In the genomic region with DNA sequence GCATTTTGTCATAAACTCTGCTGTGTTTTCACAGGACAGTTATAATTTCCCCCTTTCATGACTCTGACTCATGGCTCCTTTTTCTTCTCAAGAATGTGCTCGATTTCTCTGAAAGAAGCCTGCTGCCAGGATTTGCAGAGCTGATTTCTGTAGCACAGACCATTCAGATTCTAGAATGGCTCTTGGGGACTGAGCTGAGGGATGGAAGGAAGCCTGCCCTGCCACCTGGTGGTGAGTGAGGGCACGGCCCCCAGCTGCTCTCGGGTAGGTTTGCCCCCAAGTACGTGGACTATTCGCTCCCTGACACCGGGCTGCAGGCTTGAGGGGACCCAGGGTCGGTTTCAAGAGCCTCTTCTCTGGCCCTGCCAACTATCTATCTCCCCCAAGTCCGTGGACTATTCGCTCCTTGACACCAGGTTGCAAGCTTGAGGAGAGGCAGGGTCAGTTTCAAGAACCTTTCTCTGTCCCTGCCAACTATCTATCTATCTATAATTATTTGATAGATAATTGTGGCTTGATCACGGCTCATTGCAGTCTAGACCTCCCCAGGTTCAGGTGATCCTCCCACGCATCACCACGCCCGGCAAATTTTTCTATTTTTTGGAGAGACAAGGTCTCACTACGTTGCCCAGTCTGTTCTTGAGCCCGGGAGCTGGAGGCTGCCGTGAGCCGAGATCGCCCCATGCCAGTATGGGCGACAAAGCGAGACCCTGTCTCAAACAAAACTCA, we compare ENCODE assay signal across 8 cellular contexts. TPM values are rescaled to one million over a fixed set of nuclear protein-coding genes. Genes with fewer than 3 reads are reported as not detected.
A peak's percentile ranks its signal among the peaks of the same experiment; 100 is the strongest.
DNase-seq lines count a peak whose midpoint lies in the region; ATAC-seq, FAIRE-seq and TF ChIP-seq lines count a peak whose summit lies in the region.

No MANE protein-coding gene starts in this region.

- no peaks in the 10 kb centered on the region for H3K9me3 Mint-ChIP-seq in MCF 10A (ENCODE audit: unreplicated experiment)

- FAIRE-seq in keratinocyte (lab: Jason Lieb, UNC): peak; percentile 20

- H4K20me1 ChIP-seq in keratinocyte (ENCODE audit: control insufficient read depth, extremely low read depth, insufficient read depth, low read length): no peaks in the 10 kb centered on the region

- DNase-seq in AG09309 (ENCODE audit: low read depth) (peak; percentile 72), NCI-H2196 treated with DMSO at 0.1 percent for 48 hours (lab: John Stamatoyannopoulos, UW; ENCODE audit: unreplicated experiment) (peak; percentile 13), MCF 10A (ENCODE audit: unreplicated experiment) (peak; percentile 68), keratinocyte (ENCODE audit: low read depth, low spot score) (no peak)
- DNase-seq in stimulated activated CD4-positive, alpha-beta T cell treated with anti-CD3 and anti-CD28 coated beads, Interleukin-1b, Interleukin-23, amount 100 ng/mL, for 24 hours (ENCODE audit: low read depth in 4 of 4, low spot score in 1 of 4): peak; percentile 39 to 64 (median 50)

- H2AFZ ChIP-seq in keratinocyte (ENCODE audit: control insufficient read depth, low read length): no peak overlapping the region

- intact Hi-C loops in MCF 10A (cut with micrococcal nuclease): loop anchor here (1.0 to 5.0 kb wide), 3 partner anchors 36 to 125 kb away; no protein-coding TSS in a partner anchor

- H3K36me3 Mint-ChIP-seq in MCF 10A (ENCODE audit: insufficient read depth, unreplicated experiment): peaks cover 12% of the 10 kb centered on the region

- H3K4me1 ChIP-seq in keratinocyte (ENCODE audit: control insufficient read depth, extremely low read depth, insufficient read depth, low read length): peaks cover 16% of the 10 kb centered on the region

- dilution Hi-C loops in keratinocyte (cut with MboI; ENCODE audit: extremely low pct_ligation_motif_present, low sequenced_read_pairs): no loop called here

- H3K36me3 ChIP-seq in keratinocyte (ENCODE audit: control insufficient read depth in 2 of 2, extremely low read depth in 1 of 2, insufficient read depth in 2 of 2, low read length in 2 of 2): no peaks in the 10 kb centered on the region

- H3K4me3 Mint-ChIP-seq in MCF 10A (ENCODE audit: unreplicated experiment): no peak overlapping the region

- H3K27ac Mint-ChIP-seq in MCF 10A (ENCODE audit: low read depth, unreplicated experiment): no peak overlapping the region

- peaks cover 27% of the 10 kb centered on the region for H3K4me1 Mint-ChIP-seq in MCF 10A (ENCODE audit: insufficient read depth, unreplicated experiment)

- H3K9ac ChIP-seq in keratinocyte (ENCODE audit: control insufficient read depth, extremely low read depth, insufficient read depth, low read length): no peak overlapping the region

- BruUV-seq in MCF 10A (replicated peaks; lab: Mats Ljungman, UMichigan): no TSS peak

- CTCF ChIA-PET in MCF 10A (lab: Yijun Ruan, JAX): interaction anchor here (0.6 to 3.9 kb wide), 57 partner anchors 8 to 1609 kb away, joined by 3 to 36 read pairs (median 4); partner anchors contain the start of genes CCT7, FBXO41, NOTO and PRADC1

- H3K79me2 ChIP-seq in keratinocyte (ENCODE audit: control insufficient read depth, insufficient read depth, low read length): peaks cover 27% of the 10 kb centered on the region

- POLR2A ChIA-PET in MCF 10A (lab: Yijun Ruan, JAX): interaction anchor here (0.9 to 2.5 kb wide), 6 partner anchors 10 to 35 kb away, joined by 3 to 11 read pairs (median 4); partner anchors contain the start of genes CCT7 and PRADC1

- H3K4me2 ChIP-seq in keratinocyte (ENCODE audit: control insufficient read depth, extremely low read depth, insufficient read depth, low read depth, low read length): no peak overlapping the region

- H3K9me1 ChIP-seq in keratinocyte (ENCODE audit: control insufficient read depth, extremely low read depth, insufficient read depth, low read length): peaks cover 2% of the 10 kb centered on the region

- H3K27me3 Mint-ChIP-seq in MCF 10A (ENCODE audit: insufficient read depth, unreplicated experiment): no peaks in the 10 kb centered on the region

- H3K9me3 ChIP-seq in keratinocyte (ENCODE audit: control insufficient read depth, low read depth, low read length): no peaks in the 10 kb centered on the region

- no peaks in the 10 kb centered on the region for H3K27me3 ChIP-seq in keratinocyte (ENCODE audit: control insufficient read depth, extremely low read depth, insufficient read depth, low read length)

- TF ChIP-seq CTCF in AG09309 (IDR thresholded peaks at IDR 0.05; ENCODE audit: control insufficient read depth, insufficient read depth, low read depth, low read length, missing control alignments) (peak; percentile 99), VCaP (conservative IDR thresholded peaks at IDR 0.05) (peak; percentile 96), MCF 10A (IDR thresholded peaks at IDR 0.05; ENCODE audit: unreplicated experiment) (peak; percentile 84), keratinocyte (optimal IDR thresholded peaks at IDR 0.05 in 1 of 3, IDR thresholded peaks at IDR 0.05 in 1 of 3, conservative IDR thresholded peaks at IDR 0.05 in 1 of 3; ENCODE audit: extremely low read depth in 1 of 3, insufficient read depth in 2 of 3, low read length in 3 of 3) (peak; percentile 92 to 98 (median 97))

- ATAC-seq in GM18870 (IDR thresholded peaks at IDR 0.05; ENCODE audit: unreplicated experiment): peak; percentile 69
- peak; percentile 64 for ATAC-seq in HG03103 (IDR thresholded peaks at IDR 0.05; ENCODE audit: low read depth, unreplicated experiment)

- H3K4me3 ChIP-seq in AG09309 (ENCODE audit: control insufficient read depth, low read depth, low read length) (no peak overlapping the region), keratinocyte (ENCODE audit: control insufficient read depth in 2 of 3, extremely low read depth in 1 of 3, insufficient read depth in 2 of 3, low read depth in 1 of 3, low read length in 3 of 3) (no peak overlapping the region)

- H3K27ac ChIP-seq in VCaP (no peak overlapping the region), keratinocyte (ENCODE audit: control insufficient read depth, insufficient read depth, low read length) (no peak overlapping the region)

RNA-seq across cellular contexts. Expression of gene SMYD5, which starts 1.4 kb away (rescaled TPM):
- 26.5 and 34.4 TPM in 2 replicates for total RNA-seq in MCF 10A (2022)
- 18.6 to 24.2 TPM (median 19.8 TPM) in 3 replicates for polyA plus RNA-seq in keratinocyte
- polyA plus RNA-seq in keratinocyte (2011; ENCODE audit: low read depth): 4.0 TPM
- 17.1 and 17.4 TPM in 2 replicates for polyA plus RNA-seq in keratinocyte (2011; cell fraction: cytosol; rRNA removed)
- polyA plus RNA-seq in keratinocyte (2011; cell fraction: nucleus; rRNA removed): 34.6 and 40.0 TPM in 2 replicates
- polyA plus RNA-seq in keratinocyte (2012; ENCODE audit: low replicate concordance): 17.6 and 25.3 TPM in 2 replicates
- 14.3 to 52.1 TPM (median 34.3 TPM) in 3 replicates for polyA minus RNA-seq in keratinocyte
- polyA minus RNA-seq in keratinocyte (2011; cell fraction: cytosol; rRNA and poly(A)+ RNA removed): 13.4 TPM
- polyA minus RNA-seq in keratinocyte (2011; cell fraction: nucleus; rRNA and poly(A)+ RNA removed): 11.4 and 16.9 TPM in 2 replicates

RNA-seq across cellular contexts. Expression of gene NOTO, which starts 10.2 kb away (rescaled TPM):
- not detected in 2 replicates for total RNA-seq in MCF 10A (2022)
- not detected in 3 replicates for polyA plus RNA-seq in keratinocyte
- polyA plus RNA-seq in keratinocyte (2011; ENCODE audit: low read depth): not detected
- not detected in 2 replicates for polyA plus RNA-seq in keratinocyte (2011; cell fraction: cytosol; rRNA removed)
- polyA plus RNA-seq in keratinocyte (2011; cell fraction: nucleus; rRNA removed): not detected in 2 replicates
- not detected in 2 replicates for polyA plus RNA-seq in keratinocyte (2012; ENCODE audit: low replicate concordance)
- polyA minus RNA-seq in keratinocyte: not detected in 3 replicates
- not detected for polyA minus RNA-seq in keratinocyte (2011; cell fraction: cytosol; rRNA and poly(A)+ RNA removed)
- not detected in 2 replicates for polyA minus RNA-seq in keratinocyte (2011; cell fraction: nucleus; rRNA and poly(A)+ RNA removed)

RNA-seq across cellular contexts. Expression of gene PRADC1, which starts 20.4 kb away (rescaled TPM):
- 9.5 and 13.5 TPM in 2 replicates for total RNA-seq in MCF 10A (2022)
- polyA plus RNA-seq in keratinocyte: 7.5 to 13.1 TPM (median 8.2 TPM) in 3 replicates
- polyA plus RNA-seq in keratinocyte (2011; ENCODE audit: low read depth): 7.2 TPM
- polyA plus RNA-seq in keratinocyte (2011; cell fraction: cytosol; rRNA removed): 6.4 and 11.3 TPM in 2 replicates
- polyA plus RNA-seq in keratinocyte (2011; cell fraction: nucleus; rRNA removed): 2.8 and 3.4 TPM in 2 replicates
- 8.5 and 9.6 TPM in 2 replicates for polyA plus RNA-seq in keratinocyte (2012; ENCODE audit: low replicate concordance)
- polyA minus RNA-seq in keratinocyte: 2.6 to 10.7 TPM (median 7.1 TPM) in 3 replicates
- 11.3 TPM for polyA minus RNA-seq in keratinocyte (2011; cell fraction: cytosol; rRNA and poly(A)+ RNA removed)
- 1.3 and 1.4 TPM in 2 replicates for polyA minus RNA-seq in keratinocyte (2011; cell fraction: nucleus; rRNA and poly(A)+ RNA removed)

RNA-seq across cellular contexts. Expression of gene CCT7, which starts 21.5 kb away (rescaled TPM):
- total RNA-seq in MCF 10A (2022): 468 and 495 TPM in 2 replicates
- polyA plus RNA-seq in keratinocyte: 329 to 378 TPM (median 357 TPM) in 3 replicates
- polyA plus RNA-seq in keratinocyte (2011; ENCODE audit: low read depth): 432 TPM
- 284 and 359 TPM in 2 replicates for polyA plus RNA-seq in keratinocyte (2011; cell fraction: cytosol; rRNA removed)
- polyA plus RNA-seq in keratinocyte (2011; cell fraction: nucleus; rRNA removed): 233 and 249 TPM in 2 replicates
- polyA plus RNA-seq in keratinocyte (2012; ENCODE audit: low replicate concordance): 225 and 369 TPM in 2 replicates
- polyA minus RNA-seq in keratinocyte: 337 to 463 TPM (median 392 TPM) in 3 replicates
- polyA minus RNA-seq in keratinocyte (2011; cell fraction: cytosol; rRNA and poly(A)+ RNA removed): 226 TPM
- 94.9 and 135 TPM in 2 replicates for polyA minus RNA-seq in keratinocyte (2011; cell fraction: nucleus; rRNA and poly(A)+ RNA removed)
